In genomic region chr2:73255007-73255644, GRCh38 we compare ENCODE assay signal across 1 cellular context.
TF ChIP-seq lines count a peak whose summit lies in the region.

No MANE protein-coding gene starts in this region.

TF ChIP-seq in HEK293, 187 proteins besides CTCF, POLR2A, EP300 and RAD21:
- TF ChIP-seq HOXA7 (CRISPR knock-in tag; IDR thresholded peaks at IDR 0.05; ENCODE audit: borderline replicate concordance) (no peak), ZNF639 (tag by site-specific recombination; IDR thresholded peaks at IDR 0.05) (no peak), ZNF140 (tag by site-specific recombination; IDR thresholded peaks at IDR 0.05) (no peak), ZBTB48 (tag by site-specific recombination; IDR thresholded peaks at IDR 0.05) (no peak), SP3 (tag by site-specific recombination; IDR thresholded peaks at IDR 0.05) (no peak), ZNF707 (tag by site-specific recombination; IDR thresholded peaks at IDR 0.05) (no peak), ZNF10 (tag by site-specific recombination; IDR thresholded peaks at IDR 0.05) (peak; percentile 36; the same call in 1 of the 2 replicates), ZNF133 (tag by site-specific recombination; IDR thresholded peaks at IDR 0.05) (no peak), ZSCAN16 (tag by site-specific recombination; IDR thresholded peaks at IDR 0.05) (no peak), HIC1 (tag by site-specific recombination; IDR thresholded peaks at IDR 0.05) (peak; percentile 48; the same call in 1 of the 2 replicates), ZNF664 (tag by site-specific recombination; IDR thresholded peaks at IDR 0.05) (no peak)
